In the genomic region with DNA sequence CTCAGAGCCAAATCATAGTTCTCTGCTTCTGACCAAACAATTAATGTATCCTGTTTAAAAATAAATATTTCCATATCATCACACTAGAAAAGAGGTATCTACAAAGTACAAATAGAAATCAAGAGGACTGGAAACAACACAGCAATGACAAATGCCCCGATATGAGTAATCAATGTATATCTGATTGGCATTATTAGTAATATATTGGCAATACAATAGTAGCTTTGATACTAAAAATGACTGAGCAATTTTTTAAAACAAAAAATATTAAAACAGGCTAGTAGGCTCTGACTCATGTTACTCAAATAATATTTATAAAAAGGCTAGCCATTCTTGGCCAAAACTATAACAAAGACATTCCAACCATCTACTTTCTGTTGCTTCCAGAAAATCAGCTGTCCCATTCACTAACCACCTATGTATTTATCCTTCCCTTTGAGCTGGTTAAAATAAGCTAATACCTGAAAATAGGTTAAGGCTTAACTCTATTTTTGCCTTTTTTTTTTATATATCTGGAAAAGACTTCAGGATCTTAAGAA, we compare ENCODE assay signal across 21 cellular contexts. TPM values are rescaled to one million over a fixed set of nuclear protein-coding genes. Genes with fewer than 3 reads are reported as not detected.
DNase-seq lines count a peak whose midpoint lies in the region; ATAC-seq and TF ChIP-seq lines count a peak whose summit lies in the region.
"Had no signal": no experiment of that assay in that cellular context is flagged by ENCODE, and none has a peak within 500 bp of the region (broad histone marks: within the 10 kb centered on the region; RNA-seq: fewer than 3 reads in every experiment).

No MANE protein-coding gene starts in this region.

- H3K27me3 Mint-ChIP-seq in CD8-positive, alpha-beta memory T cell: no peaks in the 10 kb centered on the region
- peaks cover 3% of the 10 kb centered on the region for H3K27me3 Mint-ChIP-seq in glutamatergic neuron (ENCODE audit: unreplicated experiment)

- TF ChIP-seq POLR2A in esophagus muscularis mucosa (IDR thresholded peaks at IDR 0.05; ENCODE audit: low read depth): no peak

- no peak overlapping the region for H3K4me3 ChIP-seq in CD8-positive, alpha-beta memory T cell (ENCODE audit: low read length)
- H3K4me3 ChIP-seq in PC-9 (no peak overlapping the region), esophagus muscularis mucosa (peak overlapping the region in 3 of 4 donors; percentile 5 to 34 (median 6)), osteoblast (ENCODE audit: insufficient read depth, low read length) (no peak overlapping the region)
- H3K4me3 ChIP-seq: adrenal gland, colonic mucosa, mucosa of descending colon, SJCRH30, smooth muscle cell, tibial artery had no signal

- intact Hi-C loops in PC-9 (cut with micrococcal nuclease; ENCODE audit: unreplicated experiment): no loop called here
- intact Hi-C loops in esophagus muscularis mucosa (cut with DNase I): no loop called here

- ATAC-seq in HG02852 (IDR thresholded peaks at IDR 0.05; ENCODE audit: unreplicated experiment): no peak
- ATAC-seq: mucosa of descending colon had no signal

- no peak for TF ChIP-seq EP300 in esophagus muscularis mucosa (IDR thresholded peaks at IDR 0.05)

- H3K9me3 ChIP-seq in CD8-positive, alpha-beta memory T cell (ENCODE audit: low read length): no peaks in the 10 kb centered on the region
- H3K9me3 ChIP-seq in PC-9 (ENCODE audit: insufficient read depth, low read depth) (no peaks in the 10 kb centered on the region), esophagus muscularis mucosa (no peaks in the 10 kb centered on the region), osteoblast (ENCODE audit: low read depth, low read length) (no peaks in the 10 kb centered on the region)
- H3K9me3 ChIP-seq: adrenal gland, colonic mucosa, mucosa of descending colon, SJCRH30, tibial artery had no signal

- H3K36me3 ChIP-seq in CD8-positive, alpha-beta memory T cell (ENCODE audit: insufficient read depth, low read length): peaks cover 15% of the 10 kb centered on the region
- H3K36me3 ChIP-seq in PC-9 (ENCODE audit: low read depth) (0 out of 2 replicates have a peak, but pooled peaks cover 6% of the 10 kb centered on the region), esophagus muscularis mucosa (peaks cover 0 to 13% (median 10%) of the 10 kb centered on the region in 4 donors), osteoblast (ENCODE audit: insufficient read depth, low read length) (peaks cover 9% of the 10 kb centered on the region)
- H3K36me3 ChIP-seq: adrenal gland, colonic mucosa had no signal

- H3K4me2 ChIP-seq in PC-9 (no peak overlapping the region), osteoblast (ENCODE audit: insufficient read depth, low read length) (peak overlapping the region; percentile 56)
- H3K4me2 ChIP-seq: smooth muscle cell had no signal

- peak overlapping the region in 4 of 8 donors; percentile 14 to 66 (median 42) for H3K27ac Mint-ChIP-seq in CD8-positive, alpha-beta memory T cell
- H3K27ac Mint-ChIP-seq in glutamatergic neuron (ENCODE audit: unreplicated experiment): no peak overlapping the region

- 62% methylated on average over 1 of the region's 1 CpG for WGBS in esophagus muscularis mucosa

- peaks cover 82% of the 10 kb centered on the region for H3K79me2 ChIP-seq in PC-9 (ENCODE audit: low read depth)
- H3K79me2 ChIP-seq in osteoblast (ENCODE audit: insufficient read depth, low read length): peaks cover 70% of the 10 kb centered on the region

- H3K27me3 ChIP-seq in CD8-positive, alpha-beta memory T cell (ENCODE audit: insufficient read depth, low read length, poor library complexity, severe bottlenecking): no peaks in the 10 kb centered on the region
- H3K27me3 ChIP-seq in PC-9 (ENCODE audit: insufficient read depth, low read depth) (no peaks in the 10 kb centered on the region), esophagus muscularis mucosa (no peaks in the 10 kb centered on the region), osteoblast (ENCODE audit: insufficient read depth, low read length) (no peaks in the 10 kb centered on the region)
- H3K27me3 ChIP-seq: adrenal gland, colonic mucosa, SJCRH30, tibial artery had no signal

- 0 out of 2 replicates have a peak, but pooled peaks cover 7% of the 10 kb centered on the region for H3F3A ChIP-seq in PC-9 (ENCODE audit: insufficient read depth, low read depth)

- H3K36me3 Mint-ChIP-seq in CD8-positive, alpha-beta memory T cell: peaks cover 0 to 50% (median 7%) of the 10 kb centered on the region in 3 donors
- no peaks in the 10 kb centered on the region for H3K36me3 Mint-ChIP-seq in glutamatergic neuron (ENCODE audit: unreplicated experiment)

- H3K4me1 Mint-ChIP-seq in CD8-positive, alpha-beta memory T cell: peaks cover 58 to 87% (median 81%) of the 10 kb centered on the region in 3 donors
- H3K4me1 Mint-ChIP-seq in glutamatergic neuron (ENCODE audit: low read depth, unreplicated experiment): no peaks in the 10 kb centered on the region

- H4K20me1 ChIP-seq in PC-9 (ENCODE audit: insufficient read depth) (peaks cover 64% of the 10 kb centered on the region), osteoblast (ENCODE audit: insufficient read depth, low read length) (peaks cover 18% of the 10 kb centered on the region)

- peaks cover 42% of the 10 kb centered on the region for H3K4me1 ChIP-seq in CD8-positive, alpha-beta memory T cell (ENCODE audit: insufficient read depth, low read length)
- H3K4me1 ChIP-seq in PC-9 (replicated peaks; ENCODE audit: insufficient read depth) (no peaks in the 10 kb centered on the region), esophagus muscularis mucosa (peaks cover 14 to 61% (median 56%) of the 10 kb centered on the region in 4 donors), osteoblast (ENCODE audit: insufficient read depth, low read length) (peaks cover 8% of the 10 kb centered on the region)
- H3K4me1 ChIP-seq: colonic mucosa, SJCRH30 had no signal

- no peak overlapping the region for H2AFZ ChIP-seq in PC-9
- no peak overlapping the region for H2AFZ ChIP-seq in osteoblast (ENCODE audit: low read length)

- no peak overlapping the region for H3K27ac ChIP-seq in CD8-positive, alpha-beta memory T cell (ENCODE audit: low read depth, low read length)
- peak overlapping the region; percentile 3 for H3K27ac ChIP-seq in PC-9
- H3K27ac ChIP-seq in esophagus muscularis mucosa (replicated peaks in 1 of 4): peak overlapping the region; percentile 48 to 65 (median 60)
- H3K27ac ChIP-seq in osteoblast (ENCODE audit: low read depth, low read length): peak overlapping the region; percentile 68
- H3K27ac ChIP-seq: adrenal gland, C4-2B, colonic mucosa, SJCRH30 had no signal

- POLR2A ChIA-PET in CD8-positive, alpha-beta memory T cell (lab: Charles Lee): interaction anchor here (0.6 to 1.9 kb wide), 2 partner anchors 8 to 14 kb away, joined by 3 to 5 read pairs; a partner anchor contains a TSS
- POLR2A ChIA-PET in PC-9 (lab: Charles Lee; ENCODE audit: unreplicated experiment): interaction anchor here (0.6 kb wide), 1 partner anchor 324 kb away, joined by 3 read pairs; no protein-coding TSS in a partner anchor

- TF ChIP-seq CTCF in PC-9 (conservative IDR thresholded peaks at IDR 0.05) (no peak), esophagus muscularis mucosa (IDR thresholded peaks at IDR 0.05) (no peak), osteoblast (IDR thresholded peaks at IDR 0.05; ENCODE audit: extremely low read depth, low read depth, low read length) (no peak), glutamatergic neuron (IDR thresholded peaks at IDR 0.05; ENCODE audit: partially characterized antibody, unreplicated experiment) (no peak)

- H3K4me3 Mint-ChIP-seq in CD8-positive, alpha-beta memory T cell: peak overlapping the region in 4 of 7 donors; percentile 19 to 41 (median 24)
- no peak overlapping the region for H3K4me3 Mint-ChIP-seq in glutamatergic neuron (ENCODE audit: unreplicated experiment)

- CTCF ChIA-PET in CD8-positive, alpha-beta memory T cell (lab: Charles Lee): interaction anchor here (0.9 kb wide), 1 partner anchor 13 kb away, joined by 3 read pairs; no protein-coding TSS in a partner anchor
- CTCF ChIA-PET in PC-9 (lab: Charles Lee): no interaction called here

- H3K9me3 Mint-ChIP-seq in CD8-positive, alpha-beta memory T cell: no peaks in the 10 kb centered on the region
- no peaks in the 10 kb centered on the region for H3K9me3 Mint-ChIP-seq in glutamatergic neuron (ENCODE audit: unreplicated experiment)

- H3K9me2 ChIP-seq in PC-9 (ENCODE audit: insufficient read depth): no peaks in the 10 kb centered on the region

- DNase-seq in CD8-positive, alpha-beta memory T cell: no peak
- DNase-seq in PC-9: no peak
- no peak for DNase-seq in esophagus muscularis mucosa (ENCODE audit: extremely low spot score)
- no peak for DNase-seq in osteoblast (ENCODE audit: insufficient read length, low spot score, missing footprints)
- no peak for DNase-seq in glutamatergic neuron
- no peak for DNase-seq in GF-D8 (lab: John Stamatoyannopoulos, UW)
- DNase-seq: activated CD4-positive, alpha-beta T cell treated with anti-CD3 and anti-CD28 coated beads for 48 hours; adrenal gland; colonic mucosa; DMS79; head of caudate nucleus; mucosa of descending colon; NCI-H2081 treated with DMSO at 0.1 percent for 48 hours; NCI-H524; posterior cingulate gyrus; SJCRH30; T-helper 9 cell; tibial artery had no signal

- BruUV-seq in PC-9 (replicated peaks; lab: Mats Ljungman, UMichigan): no TSS peak

RNA-seq across cellular contexts. Expression of a gene that starts 13.3 kb away (rescaled TPM):
- total RNA-seq in CD8-positive, alpha-beta memory T cell: 10 to 100 TPM; 83.0 to 94.0 TPM
- 87.4 TPM for polyA plus RNA-seq in CD8-positive, alpha-beta memory T cell
- total RNA-seq in PC-9 (2021): 66.2 and 73.4 TPM in 2 replicates
- 100 to 1,000 TPM in 1 of 4 donors, 10 to 100 TPM in 3; 81.8 to 106 (median 90.5) TPM for total RNA-seq in esophagus muscularis mucosa
- total RNA-seq in osteoblast: 36.5 and 37.6 TPM in 2 replicates
- total RNA-seq in glutamatergic neuron (ENCODE audit: unreplicated experiment): 55.0 TPM

Comparison
In these comparisons a context has a peak if more than half of its experiments do, and no peak if none do; other contexts are left out.
1. H3K4me3 ChIP-seq: peak in esophagus muscularis mucosa (3 of 4); none in CD8-positive, alpha-beta memory T cell (single experiment), PC-9 (single experiment) and osteoblast (single experiment).